ENCODE assay signal across 22 cellular contexts in the genomic region with DNA sequence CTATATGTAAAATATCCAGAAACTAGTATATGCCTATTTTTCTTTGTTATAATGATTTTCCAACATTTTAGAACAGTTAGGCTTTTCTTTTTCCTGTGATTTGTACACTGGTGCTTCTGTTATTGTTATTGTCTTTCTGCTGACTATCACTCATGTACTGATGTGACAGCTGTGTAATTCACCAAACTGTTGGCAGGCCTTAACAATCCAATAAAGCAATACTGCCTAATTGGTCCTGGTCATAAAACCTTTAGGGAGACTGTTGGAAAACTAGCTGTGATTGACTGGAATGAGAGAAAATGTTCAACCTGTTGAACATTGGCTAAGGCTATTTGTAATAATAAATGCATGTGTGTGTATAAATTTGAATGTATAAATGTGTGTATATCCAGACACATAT.
"Had no signal": no experiment of that assay in that cellular context is flagged by ENCODE, and none has a peak within 500 bp of the region (broad histone marks: within the 10 kb centered on the region; RNA-seq: fewer than 3 reads in every experiment).

No MANE protein-coding gene starts in this region.

- H3K4me2 ChIP-seq: hepatocyte had no signal

- H2AFZ ChIP-seq: hepatocyte had no signal

- H3K79me2 ChIP-seq: hepatocyte had no signal

- H3K9me3 ChIP-seq: lower lobe of right lung had no signal

- H3K36me3 Mint-ChIP-seq: immature natural killer cell; mesothelial cell of epicardium; naive thymus-derived CD4-positive, alpha-beta T cell; natural killer cell had no signal

- H3K27me3 Mint-ChIP-seq: naive thymus-derived CD4-positive, alpha-beta T cell had no signal

- H3K27ac Mint-ChIP-seq: immature natural killer cell; mesothelial cell of epicardium; naive thymus-derived CD4-positive, alpha-beta T cell; natural killer cell had no signal

- ATAC-seq: foreskin keratinocyte; gastroesophageal sphincter; heart left ventricle; left lung; left ventricle myocardium superior; lower lobe of right lung; naive thymus-derived CD4-positive, alpha-beta T cell; natural killer cell had no signal

- H3K27ac ChIP-seq: coronary artery, dorsolateral prefrontal cortex, esophagus muscularis mucosa, foreskin keratinocyte, gastroesophageal sphincter, heart left ventricle, hepatocyte, left lung, lower lobe of right lung had no signal

- H3K27me3 ChIP-seq: dorsolateral prefrontal cortex, esophagus muscularis mucosa, foreskin keratinocyte, gastroesophageal sphincter, heart left ventricle, hepatocyte, left lung had no signal

- H3K4me3 Mint-ChIP-seq: immature natural killer cell; mesothelial cell of epicardium; naive thymus-derived CD4-positive, alpha-beta T cell; natural killer cell had no signal

- H3K4me1 Mint-ChIP-seq: immature natural killer cell, mesothelial cell of epicardium, natural killer cell had no signal

- DNase-seq: dermis blood vessel endothelial cell; dorsolateral prefrontal cortex; effector CD4-positive, alpha-beta T cell; effector memory CD4-positive, alpha-beta T cell; foreskin keratinocyte; heart left ventricle; hypothalamus; immature natural killer cell; islet precursor cell; kidney; kidney glomerular epithelial cell; left lung; left ventricle myocardium superior; lower lobe of right lung; mesenchymal stem cell; naive thymus-derived CD4-positive, alpha-beta T cell; natural killer cell had no signal

- H3K4me1 ChIP-seq: esophagus muscularis mucosa, foreskin keratinocyte, gastroesophageal sphincter, heart left ventricle, left lung, lower lobe of right lung had no signal
